11 cellular contexts compared by ENCODE assay signal in genomic region chr2:191680639-191681038, GRCh38. TPM values are rescaled to one million over a fixed set of nuclear protein-coding genes. Genes with fewer than 3 reads are reported as not detected.
DNase-seq lines count a peak whose midpoint lies in the region; ATAC-seq and TF ChIP-seq lines count a peak whose summit lies in the region.
"Had no signal": no experiment of that assay in that cellular context is flagged by ENCODE, and none has a peak within 500 bp of the region (broad histone marks: within the 10 kb centered on the region; RNA-seq: fewer than 3 reads in every experiment).

No MANE protein-coding gene starts in this region.

- peaks cover 34% of the 10 kb centered on the region for H3K36me3 ChIP-seq in A673 (ENCODE audit: insufficient read depth, low read length, poor library complexity, severe bottlenecking)
- H3K36me3 ChIP-seq in HCT116 (ENCODE audit: control insufficient read depth in 1 of 2, insufficient read depth in 2 of 2, low read length in 2 of 2) = peaks cover 21 to 30% of the 10 kb centered on the region in 2 experiments
- peaks cover 0 to 5% of the 10 kb centered on the region in 2 donors for H3K36me3 ChIP-seq in ascending aorta
- H3K36me3 ChIP-seq in mesenchymal stem cell (ENCODE audit: control insufficient read depth in 1 of 2, insufficient read depth in 2 of 2, low read depth in 1 of 2, low read length in 2 of 2) = peaks cover 7 to 56% of the 10 kb centered on the region in 2 experiments
- H3K36me3 ChIP-seq in H7 (replicated peaks; ENCODE audit: control insufficient read depth, insufficient read depth, low read length) = peaks cover 2% of the 10 kb centered on the region; the same call in 1 of the 2 replicates

- BruUV-seq in A673 (replicated peaks; lab: Mats Ljungman, UMichigan) (no TSS peak), HCT116 (replicated peaks; lab: Mats Ljungman, UMichigan) (no TSS peak)

- no CpG with 5 or more reads among the region's 1 CpG for WGBS in mesenchymal stem cell

- H3K4ac ChIP-seq in mesenchymal stem cell (ENCODE audit: low read depth in 1 of 2, low read length in 2 of 2) = no peak overlapping the region

- no peak overlapping the region for H2BK15ac ChIP-seq in mesenchymal stem cell (ENCODE audit: low read depth, poor library complexity, severe bottlenecking)

- H3K4me3 ChIP-seq in A673 (ENCODE audit: low read depth, low read length, poor library complexity, severe bottlenecking) (peak overlapping the region; percentile 80), HCT116 (replicated peaks in 1 of 2; ENCODE audit: low read depth in 1 of 2, low read length in 2 of 2) (peak overlapping the region in 1 of 2 experiments; percentile 71; a peak in 2 of 4 replicates), ascending aorta (no peak overlapping the region), mesenchymal stem cell (ENCODE audit: insufficient read depth in 1 of 2, low read depth in 1 of 2, low read length in 2 of 2) (peak overlapping the region in 1 of 2 experiments; percentile 93), H7 (ENCODE audit: insufficient read depth, low read depth, low read length) (no peak overlapping the region)
- H3K4me3 ChIP-seq: SJCRH30 had no signal

- TF ChIP-seq CTCF in A673 (conservative IDR thresholded peaks at IDR 0.05; ENCODE audit: low read depth, low read length) (no peak), HCT116 (IDR thresholded peaks at IDR 0.05 in 2 of 3, conservative IDR thresholded peaks at IDR 0.05 in 1 of 3; ENCODE audit: borderline replicate concordance in 1 of 3, insufficient read depth in 1 of 3, low read depth in 2 of 3, low read length in 2 of 3) (no peak), ascending aorta (IDR thresholded peaks at IDR 0.05) (no peak)

- no peak overlapping the region for H2BK12ac ChIP-seq in mesenchymal stem cell (ENCODE audit: low read length in 2 of 2)

- no peaks in the 10 kb centered on the region for H3K9me2 ChIP-seq in HCT116 (ENCODE audit: insufficient read depth)

- H3K27ac ChIP-seq in A673 (ENCODE audit: low read depth, low read length, poor library complexity, severe bottlenecking) (no peak overlapping the region), HCT116 (ENCODE audit: low read depth, low read length) (no peak overlapping the region; the same call in 1 of the 2 replicates), ascending aorta (peak overlapping the region; percentile 31 to 38), mesenchymal stem cell (ENCODE audit: low read length, poor library complexity, severe bottlenecking) (no peak overlapping the region)
- H3K27ac ChIP-seq: SJCRH30 had no signal

- no peak overlapping the region for H3K14ac ChIP-seq in mesenchymal stem cell (ENCODE audit: low read length in 2 of 2)

- H3K79me1 ChIP-seq in mesenchymal stem cell (replicated peaks; ENCODE audit: low read length, poor library complexity, severe bottlenecking) = no peaks in the 10 kb centered on the region

- DNase-seq in A673 (ENCODE audit: low spot score) = no peak
- no peak for DNase-seq in HCT116 (ENCODE audit: low read depth, low spot score)
- no peak for DNase-seq in ascending aorta (ENCODE audit: low spot score in 2 of 2)
- no peak for DNase-seq in mesenchymal stem cell
- no peak for DNase-seq in NK-92 (lab: John Stamatoyannopoulos, UW; ENCODE audit: unreplicated experiment)
- DNase-seq in H7 = no peak
- DNase-seq: DMS153, NCI-H1092, SJCRH30 had no signal

- H2BK5ac ChIP-seq in mesenchymal stem cell (ENCODE audit: low read depth, low read length, poor library complexity, severe bottlenecking) = no peak overlapping the region

- H4K8ac ChIP-seq in mesenchymal stem cell (ENCODE audit: low read length) = no peak overlapping the region

- H3K23ac ChIP-seq in mesenchymal stem cell (ENCODE audit: low read length in 2 of 2) = no peak overlapping the region

- TF ChIP-seq POLR2A in HCT116 (IDR thresholded peaks at IDR 0.05; ENCODE audit: borderline replicate concordance, extremely low read depth, insufficient read depth, insufficient read length) = no peak

- peak overlapping the region; percentile 86; the same call in 1 of the 2 replicates for H3K9ac ChIP-seq in HCT116 (ENCODE audit: low read length)
- peak overlapping the region; percentile 100 for H3K9ac ChIP-seq in mesenchymal stem cell (ENCODE audit: low read length)

- no peak overlapping the region for H3K18ac ChIP-seq in mesenchymal stem cell (ENCODE audit: low read depth in 1 of 2, low read length in 2 of 2)

- ATAC-seq in HCT116 (no peak), GM21528 (IDR thresholded peaks at IDR 0.05; ENCODE audit: low FRiP score, unreplicated experiment) (no peak), HG03432 (IDR thresholded peaks at IDR 0.05; ENCODE audit: unreplicated experiment) (no peak)

- H3K4me1 ChIP-seq in A673 (ENCODE audit: insufficient read depth, low read length, poor library complexity, severe bottlenecking) = peaks cover 40% of the 10 kb centered on the region
- peaks cover 19 to 28% of the 10 kb centered on the region in 2 experiments for H3K4me1 ChIP-seq in HCT116 (ENCODE audit: control insufficient read depth in 1 of 2, insufficient read depth in 2 of 2, low read length in 2 of 2)
- peaks cover 5 to 17% of the 10 kb centered on the region in 2 donors for H3K4me1 ChIP-seq in ascending aorta
- peaks cover 5% of the 10 kb centered on the region for H3K4me1 ChIP-seq in mesenchymal stem cell (ENCODE audit: control insufficient read depth, insufficient read depth, low read depth, low read length)

- intact Hi-C loops in A673 (cut with micrococcal nuclease; ENCODE audit: unreplicated experiment) (no loop called here), HCT116 (cut with micrococcal nuclease) (no loop called here), ascending aorta (cut with DNase I) (no loop called here)

- TF ChIP-seq RAD21 in HCT116 (IDR thresholded peaks at IDR 0.05; ENCODE audit: low read depth) = no peak

- H4K20me1 ChIP-seq in HCT116 (ENCODE audit: insufficient read depth) = no peaks in the 10 kb centered on the region

- H2AFZ ChIP-seq in HCT116 (ENCODE audit: low read depth, low read length, poor library complexity, severe bottlenecking) (no peak overlapping the region), mesenchymal stem cell (ENCODE audit: low read depth, low read length) (no peak overlapping the region)

- RAD21 ChIA-PET in HCT116 (lab: Charles Lee; ENCODE audit: low non-redundant PET in 1 of 2, low total read pairs in 2 of 2, uncharacterized antibody in 2 of 2, unreplicated experiment in 2 of 2) = no interaction called here

- H3K4me2 ChIP-seq in HCT116 (ENCODE audit: low read length) (peak overlapping the region; percentile 79; the same call in 1 of the 2 replicates), mesenchymal stem cell (ENCODE audit: low read length, poor library complexity, severe bottlenecking) (no peak overlapping the region)

- H2AK5ac ChIP-seq in mesenchymal stem cell (ENCODE audit: low read length, severe bottlenecking) = no peak overlapping the region

- CTCF ChIA-PET in A673 (lab: Charles Lee) (no interaction called here), HCT116 (lab: Charles Lee) (interaction anchor here (1.2 to 1.3 kb wide), 2 partner anchors 11 to 125 kb away, joined by 3 read pairs; no protein-coding TSS in a partner anchor)

- H3K79me2 ChIP-seq in HCT116 (ENCODE audit: insufficient read depth, low read length) = peaks cover 50% of the 10 kb centered on the region

- no peaks in the 10 kb centered on the region for H3K9me3 ChIP-seq in A673 (ENCODE audit: low read depth, low read length, poor library complexity, severe bottlenecking)
- no peaks in the 10 kb centered on the region for H3K9me3 ChIP-seq in HCT116 (ENCODE audit: control insufficient read depth in 1 of 2, insufficient read depth in 1 of 2, low read depth in 1 of 2, low read length in 2 of 2)
- no peaks in the 10 kb centered on the region for H3K9me3 ChIP-seq in ascending aorta
- no peaks in the 10 kb centered on the region for H3K9me3 ChIP-seq in mesenchymal stem cell (ENCODE audit: control insufficient read depth, low read length)
- H3K9me3 ChIP-seq: SJCRH30 had no signal

- H2BK120ac ChIP-seq in mesenchymal stem cell (ENCODE audit: low read depth, low read length) = no peak overlapping the region

- H4K91ac ChIP-seq in mesenchymal stem cell (ENCODE audit: low read length) = no peak overlapping the region

- H3K27me3 ChIP-seq in A673 (replicated peaks; ENCODE audit: insufficient read depth, low read depth, low read length, poor library complexity) = no peaks in the 10 kb centered on the region
- no peaks in the 10 kb centered on the region for H3K27me3 ChIP-seq in HCT116 (ENCODE audit: insufficient read depth, low read length)
- H3K27me3 ChIP-seq in ascending aorta = no peaks in the 10 kb centered on the region
- no peaks in the 10 kb centered on the region for H3K27me3 ChIP-seq in mesenchymal stem cell (ENCODE audit: control insufficient read depth in 1 of 2, insufficient read depth in 1 of 2, low read length in 2 of 2)
- H3K27me3 ChIP-seq in H7 (ENCODE audit: control insufficient read depth, insufficient read depth, low read length) = peaks cover 3% of the 10 kb centered on the region
- H3K27me3 ChIP-seq: SJCRH30 had no signal

- POLR2A ChIA-PET in A673 (lab: Charles Lee; ENCODE audit: low non-redundant PET) = no interaction called here
- POLR2A ChIA-PET in HCT116 (lab: Charles Lee) = interaction anchor here (1.0 to 1.3 kb wide), 2 partner anchors 8 to 111 kb away, joined by 3 read pairs; no protein-coding TSS in a partner anchor

TF ChIP-seq in HCT116, 20 proteins besides CTCF, POLR2A, EP300 and RAD21 (continues in another document):
- no peak for TF ChIP-seq ZNF274 (IDR thresholded peaks at IDR 0.05; ENCODE audit: low read depth, low read length)
- no peak for TF ChIP-seq FOSL1 (IDR thresholded peaks at IDR 0.05; ENCODE audit: low read depth)
- TF ChIP-seq ZBTB33 (IDR thresholded peaks at IDR 0.05; ENCODE audit: extremely low read depth, insufficient replicate concordance, low read length) = no peak
- no peak for TF ChIP-seq ZFX (IDR thresholded peaks at IDR 0.05)

RNA-seq across cellular contexts. Expression of gene NABP1, which starts 2.7 kb away (rescaled TPM):
- 33.2 and 38.4 TPM in 2 replicates for total RNA-seq in A673 (2021)
- 39.3 TPM for total RNA-seq in HCT116 (2021; ENCODE audit: unreplicated experiment)
- 9.4 and 14.2 TPM in 2 replicates for polyA plus RNA-seq in HCT116 (2012)
- 38.5 TPM for total RNA-seq in ascending aorta
- polyA plus RNA-seq in mesenchymal stem cell (2013, experiment 1 of 2) = 21.4 TPM
- polyA plus RNA-seq in mesenchymal stem cell (2013, experiment 2 of 2) = 22.3 TPM
- 2.3 and 3.7 TPM in 2 replicates for total RNA-seq in H7 (2014; rRNA removed; shearing (Covaris generic))

Comparison
In these comparisons a context has a peak if more than half of its experiments do, and no peak if none do; other contexts are left out.
1. H3K27ac ChIP-seq: peak in ascending aorta (2 of 2); none in A673 (single experiment), HCT116 (single experiment) and mesenchymal stem cell (single experiment).